9 cellular contexts compared by ENCODE assay signal in the genomic region with DNA sequence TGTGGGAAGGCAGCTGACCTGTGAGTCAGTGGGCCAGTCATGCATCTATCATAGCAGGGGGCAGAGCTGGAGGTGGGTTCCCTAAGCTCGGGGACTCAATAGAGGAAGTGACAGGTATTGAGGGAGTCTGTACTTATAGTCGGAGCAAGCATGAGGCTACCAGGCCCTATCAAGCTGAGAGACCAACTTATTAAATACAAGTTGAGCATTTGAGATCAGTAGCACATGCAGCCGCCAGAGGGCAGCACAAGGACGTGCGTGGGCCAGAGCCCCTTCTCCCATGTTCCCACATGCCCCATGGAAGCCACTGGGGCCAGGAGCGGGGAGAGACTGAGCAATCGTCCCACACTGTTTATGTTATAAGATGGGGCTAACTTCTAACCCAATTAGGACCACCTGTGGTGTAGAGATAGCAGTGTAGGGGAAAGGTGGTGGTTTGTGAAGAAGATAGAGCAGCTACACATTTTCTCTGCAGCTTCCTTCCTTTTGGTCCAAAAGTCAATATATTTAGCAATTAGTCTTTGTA. TPM values are rescaled to one million over a fixed set of nuclear protein-coding genes. Genes with fewer than 3 reads are reported as not detected.
DNase-seq lines count a peak whose midpoint lies in the region; ATAC-seq, FAIRE-seq and TF ChIP-seq lines count a peak whose summit lies in the region.
"Had no signal": no experiment of that assay in that cellular context is flagged by ENCODE, and none has a peak within 500 bp of the region (broad histone marks: within the 10 kb centered on the region; RNA-seq: fewer than 3 reads in every experiment).

No MANE protein-coding gene starts in this region.

- no peak overlapping the region for H3K4me2 ChIP-seq in PC-9

- no peaks in the 10 kb centered on the region for H3F3A ChIP-seq in PC-9 (ENCODE audit: insufficient read depth, low read depth)

- FAIRE-seq in small intestine (lab: Jason Lieb, UNC), result no peak

- CTCF ChIA-PET in PC-9 (lab: Charles Lee), result interaction anchor here (0.5 to 1.3 kb wide), 7 partner anchors 8 to 1365 kb away, joined by 3 to 5 read pairs (median 3); no protein-coding TSS in a partner anchor

- H3K27me3 ChIP-seq in PC-9 (ENCODE audit: insufficient read depth, low read depth) (no peaks in the 10 kb centered on the region), small intestine (ENCODE audit: control insufficient read depth in 2 of 2, insufficient read depth in 2 of 2, low read length in 2 of 2) (no peaks in the 10 kb centered on the region)

- no peaks in the 10 kb centered on the region for H3K9me3 ChIP-seq in PC-9 (ENCODE audit: insufficient read depth, low read depth)
- no peaks in the 10 kb centered on the region for H3K9me3 ChIP-seq in small intestine (ENCODE audit: control insufficient read depth, low read depth)

- H3K4me3 ChIP-seq in PC-9 (no peak overlapping the region), small intestine (ENCODE audit: low read depth in 1 of 2, low read length in 2 of 2) (no peak overlapping the region)

- BruUV-seq in PC-9 (replicated peaks; lab: Mats Ljungman, UMichigan), result no TSS peak

- ATAC-seq in HG03103 (IDR thresholded peaks at IDR 0.05; ENCODE audit: low read depth, unreplicated experiment), result peak; percentile 77
- ATAC-seq in GM19324 (IDR thresholded peaks at IDR 0.05; ENCODE audit: low FRiP score, unreplicated experiment), result no peak

- H3K27ac ChIP-seq in PC-9 (no peak overlapping the region), small intestine (ENCODE audit: low read depth in 1 of 2, low read length in 1 of 2) (no peak overlapping the region)

- H3K79me2 ChIP-seq in PC-9 (ENCODE audit: low read depth), result no peaks in the 10 kb centered on the region

- H4K20me1 ChIP-seq in PC-9 (ENCODE audit: insufficient read depth), result no peaks in the 10 kb centered on the region

- H3K36me3 ChIP-seq in PC-9 (ENCODE audit: low read depth) (no peaks in the 10 kb centered on the region), small intestine (ENCODE audit: control insufficient read depth in 2 of 2, insufficient read depth in 2 of 2, low read length in 2 of 2) (peaks cover 0 to 7% of the 10 kb centered on the region in 2 donors)

- POLR2A ChIA-PET in PC-9 (lab: Charles Lee; ENCODE audit: unreplicated experiment), result no interaction called here

- WGBS in small intestine, 3 donors, result 20 to 42% (median 29%) methylated on average over 7 of the region's 7 CpGs

- no peaks in the 10 kb centered on the region for H3K9me2 ChIP-seq in PC-9 (ENCODE audit: insufficient read depth)

- peaks cover under 1% of the 10 kb centered on the region; the same call in 1 of the 2 replicates for H3K4me1 ChIP-seq in PC-9 (replicated peaks; ENCODE audit: insufficient read depth)
- H3K4me1 ChIP-seq in small intestine (ENCODE audit: control insufficient read depth in 2 of 2, insufficient read depth in 1 of 2, low read depth in 1 of 2, low read length in 1 of 2), result no peaks in the 10 kb centered on the region

- H2AFZ ChIP-seq in PC-9, result 0 out of 2 replicates have a peak overlapping the region, but pooled peaks have one; percentile 54

- DNase-seq in NCI-H2107 treated with DMSO at 0.1 percent for 48 hours (lab: John Stamatoyannopoulos, UW; ENCODE audit: unreplicated experiment) (peak; percentile 4), NCI-H2107 (lab: John Stamatoyannopoulos, UW) (no peak), PC-9 (peak; percentile 50 to 69), activated T-helper 1 cell treated with Interleukin-2 at 50 U/mL for 16 hours (ENCODE audit: low read depth) (peak; percentile 28), globus pallidus (ENCODE audit: low spot score) (peak; percentile 10), small intestine (peak; percentile 52)

- peak; percentile 93 for TF ChIP-seq CTCF in PC-9 (conservative IDR thresholded peaks at IDR 0.05)

- intact Hi-C loops in PC-9 (cut with micrococcal nuclease; ENCODE audit: unreplicated experiment), result loop anchor here (5.0 to 10.0 kb wide), 4 partner anchors 125 to 1400 kb away; a partner anchor contains a TSS

RNA-seq across cellular contexts. Expression of a gene that starts 13.0 kb away (rescaled TPM):
- total RNA-seq in PC-9 (2021), result 0.48 and 0.57 TPM in 2 replicates
- 1 to 10 TPM in 1 of 3 donors, under 1 TPM in 2; 0.42 to 1.4 (median 0.45) TPM for polyA plus RNA-seq in small intestine
- total RNA-seq: glomerular endothelial cell had no signal

RNA-seq across cellular contexts. Expression of a gene that starts 17.0 kb away (rescaled TPM):
- total RNA-seq in PC-9 (2021), result 2.4 and 3.6 TPM in 2 replicates
- 10 to 100 TPM in 2 of 3 donors, 1 to 10 TPM in 1; 9.7 to 16.2 (median 12.7) TPM for polyA plus RNA-seq in small intestine
